In the genomic region with DNA sequence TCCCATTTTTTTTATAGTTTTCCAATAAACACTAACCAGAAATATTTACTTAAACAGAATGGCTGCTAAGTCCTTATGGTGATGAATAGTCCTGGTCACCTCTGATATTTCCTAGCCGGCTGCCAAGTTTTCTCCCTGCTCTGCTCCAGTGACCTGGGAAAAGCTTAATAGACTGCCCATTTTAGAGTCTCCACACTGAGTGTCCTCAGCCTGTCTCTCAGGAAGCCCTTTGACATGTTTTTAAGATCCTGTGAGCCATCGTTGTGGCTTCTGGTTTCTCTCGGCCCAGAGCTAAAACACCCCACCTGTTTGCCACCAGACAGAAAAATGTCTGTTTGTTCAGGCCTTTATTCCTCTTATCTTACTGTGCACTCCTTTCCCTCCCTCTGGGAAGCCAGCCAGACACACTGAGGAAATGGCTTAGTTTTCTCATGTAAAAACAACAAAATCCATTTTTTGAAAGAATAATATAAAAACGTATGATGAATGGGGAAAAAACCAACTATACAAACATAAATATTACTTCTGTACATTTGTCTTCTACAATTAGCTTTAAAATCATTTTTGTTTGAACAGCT, we compare ENCODE assay signal across 12 cellular contexts. TPM values are rescaled to one million over a fixed set of nuclear protein-coding genes. Genes with fewer than 3 reads are reported as not detected.
DNase-seq lines count a peak whose midpoint lies in the region; ATAC-seq and TF ChIP-seq lines count a peak whose summit lies in the region.
"Had no signal": no experiment of that assay in that cellular context is flagged by ENCODE, and none has a peak within 500 bp of the region (broad histone marks: within the 10 kb centered on the region; RNA-seq: fewer than 3 reads in every experiment).

No MANE protein-coding gene starts in this region.

- H3K4me3 Mint-ChIP-seq in endothelial cell (ENCODE audit: unreplicated experiment): no peak overlapping the region

- peak overlapping the region; percentile 85 for H3K27ac Mint-ChIP-seq in endothelial cell (ENCODE audit: unreplicated experiment)

- peaks cover 18% of the 10 kb centered on the region for H3K4me1 ChIP-seq in muscle layer of colon (ENCODE audit: insufficient read depth, low read length)

- peaks cover 8% of the 10 kb centered on the region for H3K27me3 Mint-ChIP-seq in endothelial cell (ENCODE audit: unreplicated experiment)

- peaks cover 33% of the 10 kb centered on the region for H3K36me3 ChIP-seq in muscle layer of colon (ENCODE audit: insufficient read depth, low read length)

- peaks cover 24% of the 10 kb centered on the region for H3K4me1 Mint-ChIP-seq in endothelial cell (ENCODE audit: unreplicated experiment)

- H3K9me3 Mint-ChIP-seq in endothelial cell (ENCODE audit: unreplicated experiment): no peaks in the 10 kb centered on the region

- no peak for TF ChIP-seq CTCF in endothelial cell (IDR thresholded peaks at IDR 0.05; ENCODE audit: unreplicated experiment)
- TF ChIP-seq CTCF in GM10248 (IDR thresholded peaks at IDR 0.05; ENCODE audit: control extremely low read depth, extremely low read depth, low read depth, missing control alignments): no peak

- no peak overlapping the region for H3K9ac ChIP-seq in muscle layer of colon (ENCODE audit: low read length)

- peak overlapping the region; percentile 30 for H3K27ac ChIP-seq in muscle layer of colon (ENCODE audit: low read depth, low read length)
- H3K27ac ChIP-seq: BLaER1 treated with 17β-estradiol and CSF1 and Interleukin-3, amounts not matched to agents 10 nM and 100 nM had no signal

- peak; percentile 23 for DNase-seq in COR-L47 (lab: John Stamatoyannopoulos, UW)
- peak; percentile 64 for DNase-seq in NCI-H69 (lab: John Stamatoyannopoulos, UW)
- DNase-seq in endothelial cell (ENCODE audit: low spot score): peak; percentile 20
- no peak for DNase-seq in nucleus accumbens (lab: John Stamatoyannopoulos, UW)
- DNase-seq in T-helper 1 cell: no peak
- DNase-seq in GM10248 (ENCODE audit: extremely low spot score): no peak
- DNase-seq: HCEC 1CT, NCI-H524 treated with DMSO at 0.1 percent for 48 hours, T1000 had no signal

- H3K9me3 ChIP-seq in muscle layer of colon (ENCODE audit: low read length): no peaks in the 10 kb centered on the region
- H3K9me3 ChIP-seq: BLaER1 treated with 17β-estradiol and CSF1 and Interleukin-3, amounts not matched to agents 10 nM and 100 nM had no signal

- H3K27me3 ChIP-seq in muscle layer of colon (ENCODE audit: control insufficient read depth in 1 of 2, insufficient read depth in 2 of 2, low read length in 2 of 2): no peaks in the 10 kb centered on the region
- H3K27me3 ChIP-seq: BLaER1 treated with 17β-estradiol and CSF1 and Interleukin-3, amounts not matched to agents 10 nM and 100 nM had no signal

- no peak for ATAC-seq in HG03139 (IDR thresholded peaks at IDR 0.05; ENCODE audit: unreplicated experiment)

- H3K36me3 Mint-ChIP-seq in endothelial cell (ENCODE audit: low read depth, unreplicated experiment): peaks cover 19% of the 10 kb centered on the region

- POLR2A ChIA-PET in GM10248 (lab: Yijun Ruan, JAX): no interaction called here

- CTCF ChIA-PET in GM10248 (lab: Yijun Ruan, JAX): interaction anchor here (0.7 to 1.4 kb wide), 4 partner anchors 13 to 89 kb away, joined by 3 to 4 read pairs (median 4); no protein-coding TSS in a partner anchor

- H3K4me3 ChIP-seq in muscle layer of colon (ENCODE audit: low read depth in 1 of 2, low read length in 2 of 2): no peak overlapping the region
- H3K4me3 ChIP-seq: BLaER1 treated with 17β-estradiol and CSF1 and Interleukin-3, amounts not matched to agents 10 nM and 100 nM had no signal

RNA-seq across cellular contexts. Expression of a gene that starts 25.4 kb away (rescaled TPM):
- total RNA-seq in endothelial cell (ENCODE audit: unreplicated experiment): 98.5 TPM

RNA-seq across cellular contexts. Expression of a gene that starts 55.5 kb away (rescaled TPM):
- total RNA-seq in endothelial cell (ENCODE audit: unreplicated experiment): 26.8 TPM

RNA-seq across cellular contexts. Expression of a gene that starts 55.6 kb away (rescaled TPM):
- total RNA-seq in endothelial cell (ENCODE audit: unreplicated experiment): 22.0 TPM

Comparison
In these comparisons a context has a peak if more than half of its experiments do, and no peak if none do; other contexts are left out.
1. DNase-seq: peak in COR-L47 (single experiment), NCI-H69 (single experiment) and endothelial cell (single experiment); none in nucleus accumbens (0 of 56), T-helper 1 cell (0 of 5) and GM10248 (single experiment).